Comparison of ENCODE assay signal across 21 cellular contexts in genomic region chrX:2589186-2590020, GRCh38.
DNase-seq lines count a peak whose midpoint lies in the region; ATAC-seq and TF ChIP-seq lines count a peak whose summit lies in the region.
"Had no signal": no experiment of that assay in that cellular context is flagged by ENCODE, and none has a peak within 500 bp of the region (broad histone marks: within the 10 kb centered on the region; RNA-seq: fewer than 3 reads in every experiment).

No MANE protein-coding gene starts in this region.

- no peaks in the 10 kb centered on the region for H3F3A ChIP-seq in PC-3 (ENCODE audit: low read length, unreplicated experiment)

- peaks cover 7% of the 10 kb centered on the region; the same call in 1 of the 2 replicates for H3K4me1 ChIP-seq in PC-3 (ENCODE audit: insufficient read depth, low read length)

- no peaks in the 10 kb centered on the region for H3K79me2 ChIP-seq in PC-3 (ENCODE audit: low read length)
- H3K79me2 ChIP-seq: hepatocyte had no signal

- TF ChIP-seq CTCF in PC-3 (conservative IDR thresholded peaks at IDR 0.05; ENCODE audit: low read depth, low read length) = no peak

- no peaks in the 10 kb centered on the region for H3K9me3 ChIP-seq in PC-3 (ENCODE audit: low read length)

- no TSS peak for BruUV-seq in PC-3 (replicated peaks; lab: Mats Ljungman, UMichigan)

- ATAC-seq in PC-3 = no peak
- ATAC-seq in esophagus mucosa = peak; percentile 31
- ATAC-seq in HG02623 (IDR thresholded peaks at IDR 0.05; ENCODE audit: unreplicated experiment) = no peak
- no peak for ATAC-seq in GM18520 (IDR thresholded peaks at IDR 0.05; ENCODE audit: unreplicated experiment)

- POLR2A ChIA-PET in PC-3 (lab: Charles Lee; ENCODE audit: unreplicated experiment) = no interaction called here

- peak; percentile 42 for DNase-seq in EH (ENCODE audit: low read depth)
- DNase-seq in PC-3 = peak; percentile 36
- DNase-seq in mesenteric fat pad (ENCODE audit: low spot score) = peak; percentile 35
- DNase-seq in COLO668 (lab: John Stamatoyannopoulos, UW; ENCODE audit: unreplicated experiment) = no peak
- DNase-seq in foreskin melanocyte = no peak
- DNase-seq: ACHN; activated B cell treated with CpG ODN at 0.5 μM for 24 hours; activated CD4-positive, alpha-beta T cell treated with anti-CD3 and anti-CD28 coated beads, Interleukin-2, amount 10 ng/mL, durations not matched to agents 7 days and 5 days; activated effector memory CD4-positive, alpha-beta T cell treated with Interleukin-2 at 50 U/mL for 16 hours; C1 segment of cervical spinal cord; COR-L47; DMS79; H7; NCI-H1694; NCI-H446 treated with DMSO at 0.1 percent for 48 hours; stimulated activated CD4-positive, alpha-beta T cell treated with anti-CD3 and anti-CD28 coated beads, Interleukin-15, amount 100 ng/mL, for 24 hours; stimulated activated CD4-positive, alpha-beta T cell treated with anti-CD3 and anti-CD28 coated beads, Interleukin-4, amount 100 ng/mL, for 4 hours had no signal

- no peak overlapping the region for H2AFZ ChIP-seq in PC-3 (ENCODE audit: low read length)
- H2AFZ ChIP-seq: hepatocyte had no signal

- H3K27me3 ChIP-seq in PC-3 (ENCODE audit: low read length) = peaks cover 15% of the 10 kb centered on the region

- intact Hi-C loops in PC-3 (cut with micrococcal nuclease) = loop anchor here (5.0 kb wide), 1 partner anchor 1137 kb away; the partner anchor contains the start of gene ASMTL

- H3K27ac ChIP-seq in PC-3 (ENCODE audit: low read length) = no peak overlapping the region
- H3K27ac ChIP-seq: hepatocyte had no signal

- no peak overlapping the region for H3K9ac ChIP-seq in PC-3 (ENCODE audit: low read length)

- H3K36me3 ChIP-seq in PC-3 (ENCODE audit: low read depth, low read length) = no peaks in the 10 kb centered on the region

- no peak overlapping the region for H3K4me2 ChIP-seq in PC-3 (ENCODE audit: low read length)
- H3K4me2 ChIP-seq: hepatocyte had no signal

- H3K4me3 ChIP-seq in PC-3 (ENCODE audit: low read length) = no peak overlapping the region
- H3K4me3 ChIP-seq: hepatocyte had no signal

- CTCF ChIA-PET in PC-3 (lab: Charles Lee) = no interaction called here

- no peaks in the 10 kb centered on the region for H4K20me1 ChIP-seq in PC-3 (ENCODE audit: low read length)

- H3K9me2 ChIP-seq in PC-3 (replicated peaks; ENCODE audit: low read length) = no peaks in the 10 kb centered on the region

Comparison
In these comparisons a context has a peak if more than half of its experiments do, and no peak if none do; other contexts are left out.
1. DNase-seq: peak in EH (single experiment), PC-3 (single experiment) and mesenteric fat pad (single experiment); none in COLO668 (single experiment) and foreskin melanocyte (single experiment).